In genomic region chr3:84547207-84547606, GRCh38 we compare ENCODE assay signal across 1 cellular context.
TF ChIP-seq lines count a peak whose summit lies in the region.

No MANE protein-coding gene starts in this region.

TF ChIP-seq in GM12878, 131 proteins besides CTCF, POLR2A, EP300 and RAD21 (continued from another document):
- no peak for TF ChIP-seq PML (IDR thresholded peaks at IDR 0.05; ENCODE audit: low read length)
- TF ChIP-seq, protein P1, sequence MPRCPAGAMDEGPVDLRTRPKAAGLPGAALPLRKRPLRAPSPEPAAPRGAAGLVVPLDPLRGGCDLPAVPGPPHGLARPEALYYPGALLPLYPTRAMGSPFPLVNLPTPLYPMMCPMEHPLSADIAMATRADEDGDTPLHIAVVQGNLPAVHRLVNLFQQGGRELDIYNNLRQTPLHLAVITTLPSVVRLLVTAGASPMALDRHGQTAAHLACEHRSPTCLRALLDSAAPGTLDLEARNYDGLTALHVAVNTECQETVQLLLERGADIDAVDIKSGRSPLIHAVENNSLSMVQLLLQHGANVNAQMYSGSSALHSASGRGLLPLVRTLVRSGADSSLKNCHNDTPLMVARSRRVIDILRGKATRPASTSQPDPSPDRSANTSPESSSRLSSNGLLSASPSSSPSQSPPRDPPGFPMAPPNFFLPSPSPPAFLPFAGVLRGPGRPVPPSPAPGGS (IDR thresholded peaks at IDR 0.05; ENCODE audit: borderline replicate concordance, insufficient read depth, low read depth, low read length, poor library complexity, severe bottlenecking) = no peak
- TF ChIP-seq BMI1 (IDR thresholded peaks at IDR 0.05; ENCODE audit: borderline replicate concordance) = no peak
- TF ChIP-seq PAX5 (IDR thresholded peaks at IDR 0.05; ENCODE audit: borderline replicate concordance, low read depth, low read length) = no peak
